ENCODE assay signal across 1 cellular context in genomic region chr17:40344321-40345160, GRCh38.
TF ChIP-seq lines count a peak whose summit lies in the region.

No MANE protein-coding gene starts in this region.

TF ChIP-seq in HepG2, 621 proteins besides CTCF, POLR2A, EP300 and RAD21 (continued from another document):
- TF ChIP-seq ZNF281 (CRISPR knock-in tag; IDR thresholded peaks at IDR 0.05; ENCODE audit: borderline replicate concordance) (no peak), IRF2 (CRISPR knock-in tag; IDR thresholded peaks at IDR 0.05) (no peak), GRHL1 (CRISPR knock-in tag; conservative IDR thresholded peaks at IDR 0.05) (no peak), AFF4 (CRISPR knock-in tag; IDR thresholded peaks at IDR 0.05) (no peak), HNRNPUL1 (IDR thresholded peaks at IDR 0.05; ENCODE audit: low read depth, low read length) (no peak), SRSF9 (IDR thresholded peaks at IDR 0.05; ENCODE audit: borderline replicate concordance, insufficient read depth, low read depth, low read length, poor library complexity, severe bottlenecking) (no peak), PAX8 (CRISPR knock-in tag; IDR thresholded peaks at IDR 0.05; ENCODE audit: borderline replicate concordance) (0 out of 2 replicates have a peak, but pooled peaks have one; percentile 46), TFDP1 (CRISPR knock-in tag; IDR thresholded peaks at IDR 0.05; ENCODE audit: borderline replicate concordance) (no peak), SOX6 (IDR thresholded peaks at IDR 0.05) (no peak), SOX6 (CRISPR knock-in tag; IDR thresholded peaks at IDR 0.05) (peak; percentile 10; the same call in 1 of the 2 replicates), ZNF564 (CRISPR knock-in tag; IDR thresholded peaks at IDR 0.05) (0 out of 2 replicates have a peak, but pooled peaks have one; percentile 10), NPAS2 (CRISPR knock-in tag; IDR thresholded peaks at IDR 0.05; ENCODE audit: borderline replicate concordance) (no peak), ZNF292 (CRISPR knock-in tag; IDR thresholded peaks at IDR 0.05; ENCODE audit: borderline replicate concordance, low read depth) (no peak), THAP11 (CRISPR knock-in tag; IDR thresholded peaks at IDR 0.05) (peak; percentile 24; the same call in 1 of the 2 replicates), SRY (CRISPR knock-in tag; IDR thresholded peaks at IDR 0.05) (no peak; the same call in 1 of the 2 replicates), TMF1 (CRISPR knock-in tag; IDR thresholded peaks at IDR 0.05; ENCODE audit: low read depth) (no peak), ZNF773 (CRISPR knock-in tag; IDR thresholded peaks at IDR 0.05; ENCODE audit: borderline replicate concordance) (no peak), ZBTB39 (CRISPR knock-in tag; IDR thresholded peaks at IDR 0.05) (0 out of 2 replicates have a peak, but pooled peaks have one; percentile 23), ZNF276 (CRISPR knock-in tag; IDR thresholded peaks at IDR 0.05; ENCODE audit: low read depth) (peak; percentile 53; the same call in 1 of the 2 replicates), IKZF4 (CRISPR knock-in tag; IDR thresholded peaks at IDR 0.05; ENCODE audit: borderline replicate concordance, low read depth, not compliant biosample characterization) (no peak), TEAD2 (CRISPR knock-in tag; IDR thresholded peaks at IDR 0.05) (no peak), ZNF550 (CRISPR knock-in tag; IDR thresholded peaks at IDR 0.05; ENCODE audit: borderline replicate concordance) (0 out of 2 replicates have a peak, but pooled peaks have one; percentile 16), NFE2L2 (IDR thresholded peaks at IDR 0.05; ENCODE audit: low read length) (no peak), ZNF446 (CRISPR knock-in tag; IDR thresholded peaks at IDR 0.05) (peak; percentile 67), SRF (IDR thresholded peaks at IDR 0.05; ENCODE audit: low read depth, low read length) (no peak), ZNF782 (CRISPR knock-in tag; IDR thresholded peaks at IDR 0.05; ENCODE audit: borderline replicate concordance) (0 out of 2 replicates have a peak, but pooled peaks have one; percentile 12), ZNF407 (CRISPR knock-in tag; IDR thresholded peaks at IDR 0.05; ENCODE audit: not compliant biosample characterization) (peak; percentile 59), BRF2 (CRISPR knock-in tag; IDR thresholded peaks at IDR 0.05) (no peak), TBL1XR1 (IDR thresholded peaks at IDR 0.05; ENCODE audit: borderline replicate concordance, low read length, partially characterized antibody) (no peak), CBX1 (IDR thresholded peaks at IDR 0.05; ENCODE audit: low read depth) (no peak), ZNF792 (CRISPR knock-in tag; IDR thresholded peaks at IDR 0.05) (no peak), MBNL3 (CRISPR knock-in tag; conservative IDR thresholded peaks at IDR 0.05) (no peak), ESRRA (CRISPR knock-in tag; IDR thresholded peaks at IDR 0.05; ENCODE audit: low read depth) (no peak), ZNF431 (CRISPR knock-in tag; IDR thresholded peaks at IDR 0.05; ENCODE audit: borderline replicate concordance, low read depth) (no peak)
